ENCODE assay signal across 26 cellular contexts in the genomic region with DNA sequence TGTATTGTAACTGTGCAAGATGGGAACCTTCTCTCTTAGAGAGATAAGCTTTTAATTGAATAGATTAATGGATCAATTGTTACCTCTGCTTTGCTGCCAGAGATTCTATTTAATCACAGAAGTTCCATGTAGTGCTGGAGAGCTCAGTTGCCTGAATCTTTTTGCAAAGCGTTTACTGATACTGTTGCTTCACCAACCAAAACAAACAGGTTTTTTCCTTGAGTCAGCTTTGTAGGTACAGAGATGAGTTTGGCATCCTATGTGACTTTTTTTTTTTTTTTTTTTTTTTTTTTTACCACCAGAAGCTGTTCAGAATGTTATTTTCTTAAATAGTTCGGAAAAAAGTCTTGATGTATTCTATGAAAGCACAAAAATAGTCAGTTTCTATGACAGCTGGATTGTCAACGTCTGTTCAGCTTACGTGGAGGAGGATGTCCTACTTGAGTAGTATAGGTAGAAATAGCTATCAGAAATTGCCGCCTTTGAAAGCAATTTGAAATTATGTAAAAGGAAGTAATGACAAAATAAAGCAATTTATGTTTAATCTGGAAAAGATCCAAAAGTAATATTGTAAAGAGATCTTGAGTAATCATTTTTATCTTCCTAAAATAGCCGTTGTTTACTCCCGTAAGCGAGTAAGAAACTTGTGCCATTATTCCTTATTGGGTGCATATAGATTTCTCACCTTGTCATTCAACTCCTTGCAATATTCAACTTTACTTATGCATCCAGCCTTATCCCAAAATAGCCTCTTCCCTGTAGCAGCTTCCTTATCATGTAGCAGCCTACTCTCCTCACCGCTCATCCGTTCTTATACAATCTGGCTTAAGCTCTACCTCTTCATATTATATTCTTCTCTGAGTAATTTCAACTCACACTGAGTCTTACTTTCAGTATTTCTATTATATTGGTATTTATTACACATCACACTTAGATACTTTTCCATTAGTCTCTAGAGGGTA. TPM values are rescaled to one million over a fixed set of nuclear protein-coding genes. Genes with fewer than 3 reads are reported as not detected.
DNase-seq lines count a peak whose midpoint lies in the region; ATAC-seq, FAIRE-seq and TF ChIP-seq lines count a peak whose summit lies in the region.
"Had no signal": no experiment of that assay in that cellular context is flagged by ENCODE, and none has a peak within 500 bp of the region (broad histone marks: within the 10 kb centered on the region; RNA-seq: fewer than 3 reads in every experiment).

No MANE protein-coding gene starts in this region.

- no peak for TF ChIP-seq RAD21 in A549 (conservative IDR thresholded peaks at IDR 0.05 in 1 of 2, IDR thresholded peaks at IDR 0.05 in 1 of 2)

- no peaks in the 10 kb centered on the region for H3K36me3 ChIP-seq in bronchial epithelial cell (ENCODE audit: control insufficient read depth, insufficient read depth, low read length)
- H3K36me3 ChIP-seq: BLaER1 treated with 17β-estradiol and CSF1 and Interleukin-3, amounts not matched to agents 10 nM and 100 nM; neural progenitor cell; prostate gland; SJSA1 had no signal

- H3K9me3 Mint-ChIP-seq in naive B cell, result peaks cover 0 to 4% (median 0%) of the 10 kb centered on the region in 7 donors
- no peaks in the 10 kb centered on the region for H3K9me3 Mint-ChIP-seq in osteocyte (ENCODE audit: unreplicated experiment)
- H3K9me3 Mint-ChIP-seq: HFFc6; neural progenitor cell; T-helper 1 cell treated with Interleukin-12 subunit alpha and Interleukin-12 subunit beta and Interleukin-4 antibody, amounts not matched to agents 30 μg/mL and 1 μg/mL, for 36 hours had no signal

- ATAC-seq in A549 (no peak), GM18520 (IDR thresholded peaks at IDR 0.05; ENCODE audit: unreplicated experiment) (peak; percentile 20), naive B cell (ENCODE audit: low read depth in 2 of 2) (no peak), GM21576 (IDR thresholded peaks at IDR 0.05; ENCODE audit: unreplicated experiment) (no peak)
- ATAC-seq: activated CD4-positive, alpha-beta T cell treated with anti-CD3 and anti-CD28 coated beads for 36 hours had no signal

- H3K36me3 Mint-ChIP-seq in naive B cell, result peaks cover 7 to 12% of the 10 kb centered on the region in 2 donors
- no peaks in the 10 kb centered on the region for H3K36me3 Mint-ChIP-seq in osteocyte (ENCODE audit: unreplicated experiment)
- H3K36me3 Mint-ChIP-seq: neural progenitor cell had no signal

- TF ChIP-seq CTCF in A549 (IDR thresholded peaks at IDR 0.05) (no peak), bronchial epithelial cell (IDR thresholded peaks at IDR 0.05; ENCODE audit: insufficient read depth, low read length, severe bottlenecking) (no peak), osteocyte (IDR thresholded peaks at IDR 0.05) (no peak)

- DNase-seq in A549 (ENCODE audit: low read depth in 1 of 2, low spot score in 1 of 2) (no peak), bronchial epithelial cell (ENCODE audit: low read depth) (peak; percentile 49), naive B cell (no peak), NCI-H1694 treated with DMSO at 0.1 percent for 48 hours (lab: John Stamatoyannopoulos, UW) (no peak), erythroblast (lab: John Stamatoyannopoulos, UW) (no peak), osteocyte (ENCODE audit: extremely low spot score, unreplicated experiment) (no peak)
- DNase-seq: ACHN; activated CD4-positive, alpha-beta T cell treated with anti-CD3 and anti-CD28 coated beads for 36 hours; activated naive CD4-positive, alpha-beta T cell; activated T-cell treated with anti-CD3 and anti-CD28 coated beads, Interleukin-2, amount 50 U/mL, for 48 hours; adrenal gland; Caco-2; DMS79 treated with DMSO at 0.1 percent for 48 hours; HFFc6; NCI-H1417 treated with DMSO at 0.1 percent for 48 hours had no signal

- WGBS in A549 (ENCODE audit: missing lambda C conversion rate), result 39% methylated on average over 10 of the region's 10 CpGs

- CTCF ChIA-PET in A549 (lab: Yijun Ruan, JAX), result interaction anchor here (1.3 kb wide), 1 partner anchor 9 kb away, joined by 3 read pairs; no protein-coding TSS in a partner anchor

- H3K4me3 Mint-ChIP-seq in naive B cell (peak overlapping the region; percentile 8 to 76 (median 68)), osteocyte (ENCODE audit: unreplicated experiment) (no peak overlapping the region)
- H3K4me3 Mint-ChIP-seq: activated CD4-positive, alpha-beta T cell treated with anti-CD3 and anti-CD28 coated beads for 36 hours; HFFc6; neural progenitor cell; T-helper 1 cell treated with Interleukin-12 subunit alpha and Interleukin-12 subunit beta and Interleukin-4 antibody, amounts not matched to agents 30 μg/mL and 1 μg/mL, for 36 hours had no signal

- no peaks in the 10 kb centered on the region for H3K27me3 Mint-ChIP-seq in naive B cell
- peaks cover 32% of the 10 kb centered on the region for H3K27me3 Mint-ChIP-seq in osteocyte (ENCODE audit: unreplicated experiment)

- TF ChIP-seq EP300 in A549 (IDR thresholded peaks at IDR 0.05), result no peak

- peak overlapping the region; percentile 64 for H3K4me2 ChIP-seq in A549
- H3K4me2 ChIP-seq: BLaER1 treated with 17β-estradiol and CSF1 and Interleukin-3, amounts not matched to agents 10 nM and 100 nM; neural progenitor cell had no signal

- peaks cover 35% of the 10 kb centered on the region for H3K4me1 ChIP-seq in A549
- H3K4me1 ChIP-seq: Caco-2, neural progenitor cell, prostate gland had no signal

- no peak for TF ChIP-seq POLR2A in A549 (IDR thresholded peaks at IDR 0.05; ENCODE audit: low read length)
- TF ChIP-seq POLR2A in erythroblast (IDR thresholded peaks at IDR 0.05; ENCODE audit: low read length), result no peak

- H3K9me3 ChIP-seq in A549, result no peaks in the 10 kb centered on the region
- H3K9me3 ChIP-seq: adrenal gland, prostate gland, SJSA1 had no signal

- FAIRE-seq in A549 (lab: Jason Lieb, UNC), result peak; percentile 43
- no peak for FAIRE-seq in bronchial epithelial cell (lab: Jason Lieb, UNC)
- FAIRE-seq: GM12892, keratinocyte had no signal

- H3K4me3 ChIP-seq in A549 (no peak overlapping the region), bronchial epithelial cell (ENCODE audit: low read depth, low read length) (no peak overlapping the region)
- H3K4me3 ChIP-seq: adrenal gland; BLaER1 treated with 17β-estradiol and CSF1 and Interleukin-3, amounts not matched to agents 10 nM and 100 nM; coronary artery; lung; neural progenitor cell; prostate gland; SJSA1 had no signal

- H3K4me1 Mint-ChIP-seq in naive B cell (peaks cover 58 to 69% (median 65%) of the 10 kb centered on the region in 3 donors), osteocyte (ENCODE audit: unreplicated experiment) (peaks cover 5% of the 10 kb centered on the region)

- no peaks in the 10 kb centered on the region for H3K27me3 ChIP-seq in bronchial epithelial cell (ENCODE audit: control insufficient read depth, insufficient read depth, low read length)
- H3K27me3 ChIP-seq: adrenal gland had no signal

- no peak overlapping the region for H3K27ac ChIP-seq in A549
- H3K27ac ChIP-seq: adrenal gland; BLaER1 treated with 17β-estradiol and CSF1 and Interleukin-3, amounts not matched to agents 10 nM and 100 nM; coronary artery; neural progenitor cell; prostate gland; SJSA1 had no signal

- H3K27ac Mint-ChIP-seq in naive B cell, result peak overlapping the region; percentile 3 to 86 (median 59)
- no peak overlapping the region for H3K27ac Mint-ChIP-seq in osteocyte (ENCODE audit: unreplicated experiment)
- H3K27ac Mint-ChIP-seq: activated CD4-positive, alpha-beta T cell treated with anti-CD3 and anti-CD28 coated beads for 36 hours; HFFc6; neural progenitor cell; T-helper 1 cell treated with Interleukin-12 subunit alpha and Interleukin-12 subunit beta and Interleukin-4 antibody, amounts not matched to agents 30 μg/mL and 1 μg/mL, for 36 hours had no signal

- POLR2A ChIA-PET in A549 (lab: Yijun Ruan, JAX), result no interaction called here

TF ChIP-seq in A549, 52 proteins besides CTCF, POLR2A, EP300 and RAD21:
- TF ChIP-seq HOXB13 (CRISPR knock-in tag; IDR thresholded peaks at IDR 0.05; ENCODE audit: low read depth), result no peak
- no peak for TF ChIP-seq CHD2 (IDR thresholded peaks at IDR 0.05; ENCODE audit: low read length, partially characterized antibody)
- no peak for TF ChIP-seq NFE2L2 (conservative IDR thresholded peaks at IDR 0.05; ENCODE audit: low read length)
- TF ChIP-seq CEBPB (IDR thresholded peaks at IDR 0.05), result no peak
- no peak for TF ChIP-seq RARB (CRISPR knock-in tag; IDR thresholded peaks at IDR 0.05)

RNA-seq across cellular contexts. Expression of a gene that starts 5.2 kb away (rescaled TPM):
- polyA plus RNA-seq in A549 (2011; rRNA removed) (18.1 and 20.4 TPM in 2 replicates), A549 (2017; fragmentation: RNase III; extraction: RNeasy Plus Mini Kit Qiagen cat#74134 plus additional on column Dnase treatment) (3.1 to 5.3 TPM (median 5.2 TPM) in 3 replicates), naive B cell (ENCODE audit: low read depth in 6 of 6) (10 to 100 TPM in 4 of 6 donors, 1 to 10 TPM in 2; 5.4 to 12.8 (median 10.7) TPM)
- polyA plus RNA-seq in A549 (2012; cell fraction: cytosol; rRNA removed), result 1.5 and 1.7 TPM in 2 replicates
- 1.6 and 2.8 TPM in 2 replicates for polyA plus RNA-seq in A549 (2012; cell fraction: nucleus; rRNA removed)
- polyA minus RNA-seq in A549 (2011; rRNA and poly(A)+ RNA removed), result 13.2 and 13.5 TPM in 2 replicates
- total RNA-seq in bronchial epithelial cell (0.26 and 0.90 TPM in 2 replicates), osteocyte (not detected in 2 replicates)
- total RNA-seq: activated CD4-positive, alpha-beta T cell treated with anti-CD3 and anti-CD28 coated beads for 36 hours had no signal
